Comparison of ENCODE assay signal across 8 cellular contexts in genomic region chr18:79068946-79069791, GRCh38. TPM values are rescaled to one million over a fixed set of nuclear protein-coding genes. Genes with fewer than 3 reads are reported as not detected.
DNase-seq lines count a peak whose midpoint lies in the region; ATAC-seq, FAIRE-seq and TF ChIP-seq lines count a peak whose summit lies in the region.

Gene ATP9B, plus strand, starts transcription at chr18:79069394. Its CDS starts 17 bp downstream, at chr18:79069411.

- intact Hi-C loops in left lung (cut with DNase I), result no loop called here

- H3K9me3 ChIP-seq in BLaER1 (peaks cover 50% of the 10 kb centered on the region), left lung (no peaks in the 10 kb centered on the region)

- H3K27me3 ChIP-seq in BLaER1, result no peaks in the 10 kb centered on the region
- H3K27me3 ChIP-seq in left lung, result no peaks in the 10 kb centered on the region

- DNase-seq in GM19239 (ENCODE audit: insufficient read length, low spot score), result peak; percentile 95
- DNase-seq in NCI-H748 (lab: John Stamatoyannopoulos, UW; ENCODE audit: unreplicated experiment), result peak; percentile 97
- DNase-seq in activated CD4-positive, alpha-beta T cell treated with anti-CD3 and anti-CD28 coated beads, Interleukin-2, amount 50 U/mL, for 1 hour, result peak; percentile 99
- DNase-seq in dedifferentiated amniotic fluid mesenchymal stem cell (ENCODE audit: extremely low spot score), result peak; percentile 97
- peak; percentile 98 for DNase-seq in left lung
- peak; percentile 99 for DNase-seq in stimulated activated CD4-positive, alpha-beta T cell treated with anti-CD3 and anti-CD28 coated beads, Interleukin-2, amount 100 ng/mL, for 48 hours

- ATAC-seq in HG03457 (IDR thresholded peaks at IDR 0.05; ENCODE audit: unreplicated experiment) (peak; percentile 78), left lung (peak; percentile 96)

- peak in 1 of 2 donors; percentile 17 for TF ChIP-seq CTCF in left lung (IDR thresholded peaks at IDR 0.05)

- H3K27ac ChIP-seq in BLaER1, result peak within 1 kb of the TSS; percentile 95
- peak within 1 kb of the TSS; percentile 84 to 94 for H3K27ac ChIP-seq in left lung

- H3K36me3 ChIP-seq in BLaER1 (peaks cover 13% of the 10 kb centered on the region), left lung (no peaks in the 10 kb centered on the region)

- H3K9ac ChIP-seq in BLaER1, result peak within 1 kb of the TSS; percentile 97

- H3K4me2 ChIP-seq in BLaER1, result peak within 1 kb of the TSS; percentile 84

- H3K4me1 ChIP-seq in BLaER1, result peaks cover 23% of the 10 kb centered on the region
- peaks cover 10 to 19% of the 10 kb centered on the region in 2 donors for H3K4me1 ChIP-seq in left lung

- peak; percentile 98 for FAIRE-seq in GM19239 (lab: Jason Lieb, UNC)

- H3K4me3 ChIP-seq in BLaER1, result peak within 1 kb of the TSS; percentile 90
- H3K4me3 ChIP-seq in left lung, result peak within 1 kb of the TSS; percentile 84 to 96

- H4K20me1 ChIP-seq in BLaER1, result peaks cover 2% of the 10 kb centered on the region; the same call in 1 of the 2 replicates

RNA-seq across cellular contexts. Expression of gene ATP9B, which starts in this region (rescaled TPM):
- total RNA-seq in left lung, result 10 to 100 TPM; 29.2 to 37.8 TPM

Comparison
In these comparisons a context has a peak if more than half of its experiments do, and no peak if none do; other contexts are left out.
1. Peak in every context shown above with its lines: DNase-seq, ATAC-seq, H3K4me3 ChIP-seq and H3K27ac ChIP-seq.